ENCODE assay signal across 31 cellular contexts in genomic region chr15:92651877-92652575, GRCh38. TPM values are rescaled to one million over a fixed set of nuclear protein-coding genes. Genes with fewer than 3 reads are reported as not detected.
DNase-seq lines count a peak whose midpoint lies in the region; ATAC-seq and TF ChIP-seq lines count a peak whose summit lies in the region.
"Had no signal": no experiment of that assay in that cellular context is flagged by ENCODE, and none has a peak within 500 bp of the region (broad histone marks: within the 10 kb centered on the region; RNA-seq: fewer than 3 reads in every experiment).

No MANE protein-coding gene starts in this region.

- H3K14ac ChIP-seq in trophoblast cell (ENCODE audit: low read length) = no peak overlapping the region

- H3K4me2 ChIP-seq in trophoblast cell (ENCODE audit: low read length) = no peak overlapping the region
- H3K4me2 ChIP-seq: A549, SK-N-SH had no signal

- CTCF ChIA-PET in CD4-positive, alpha-beta T cell (lab: Charles Lee) = interaction anchor here (1.2 kb wide), 1 partner anchor 11 kb away, joined by 4 read pairs; no protein-coding TSS in a partner anchor
- CTCF ChIA-PET in activated CD4-positive, alpha-beta T cell treated with anti-CD3 and anti-CD28 coated beads, Interleukin-2, amount 10 ng/mL, durations not matched to agents 7 days and 5 days (lab: Charles Lee) = no interaction called here

- no peak for TF ChIP-seq CTCF in CD4-positive, alpha-beta T cell (IDR thresholded peaks at IDR 0.05)
- TF ChIP-seq CTCF in gastroesophageal sphincter (IDR thresholded peaks at IDR 0.05) = no peak

- DNase-seq in CD4-positive, alpha-beta T cell = no peak
- DNase-seq in T-helper 17 cell = no peak
- DNase-seq in trophoblast cell = peak; percentile 34 to 87
- DNase-seq in NCI-H2107 (lab: John Stamatoyannopoulos, UW) = no peak
- DNase-seq in stimulated activated naive CD8-positive, alpha-beta T cell treated with anti-CD3 and anti-CD28 coated beads, Interleukin-15, Interleukin-2, amounts not matched to agents 100 U/mL and 50 U/mL, for 24 hours = no peak
- DNase-seq in activated CD4-positive, alpha-beta T cell treated with anti-CD3 and anti-CD28 coated beads, Interleukin-2, amount 10 ng/mL, durations not matched to agents 7 days and 5 days = no peak
- no peak for DNase-seq in NCI-H1417 (lab: John Stamatoyannopoulos, UW)
- DNase-seq: activated CD4-positive, alpha-beta T cell treated with anti-CD3 and anti-CD28 coated beads, Interleukin-2, amount 50 U/mL, for 4 hours; activated CD8-positive, alpha-beta memory T cell treated with anti-CD3 and anti-CD28 coated beads, Interleukin-2, amount 50 U/mL, for 48 hours; cerebellar nuclear complex; DMS79 treated with DMSO at 0.1 percent for 48 hours; foreskin melanocyte; H7; hypothalamus; Kasumi-1; left lung; midbrain; NCI-H187 treated with DMSO at 0.1 percent for 48 hours; NCI-H69; SK-N-SH; stimulated activated naive CD8-positive, alpha-beta T cell treated with anti-CD3 and anti-CD28 coated beads, Interleukin-15, amount 100 ng/mL, for 72 hours had no signal

- no peak overlapping the region for H3K4me3 ChIP-seq in gastroesophageal sphincter
- no peak overlapping the region for H3K4me3 ChIP-seq in trophoblast cell (ENCODE audit: low read depth, low read length)
- H3K4me3 ChIP-seq: A549, ascending aorta, left lung, tibial nerve had no signal

- H4K12ac ChIP-seq in trophoblast cell (ENCODE audit: low read depth, low read length) = no peak overlapping the region

- no peak for ATAC-seq in CD4-positive, alpha-beta T cell (ENCODE audit: poor library complexity)
- no peak for ATAC-seq in T-helper 17 cell
- no peak for ATAC-seq in gastroesophageal sphincter
- no peak for ATAC-seq in stimulated activated naive CD8-positive, alpha-beta T cell treated with anti-CD3 and anti-CD28 coated beads, Interleukin-15, Interleukin-2, amounts not matched to agents 100 U/mL and 50 U/mL, for 24 hours
- ATAC-seq: A549; activated naive CD4-positive, alpha-beta T cell treated with anti-CD3 and anti-CD28 coated beads, Interleukin-2, amount 50 U/mL, for 72 hours; esophagus mucosa; HepG2; left lung; natural killer cell treated with Interleukin-12 subunit alpha and Interleukin-12 subunit beta and Interleukin-15 and Interleukin-18, amount 100 ng/mL, for 72 hours; stimulated activated naive CD8-positive, alpha-beta T cell treated with anti-CD3 and anti-CD28 coated beads, Interleukin-15, amount 100 ng/mL, for 72 hours had no signal

- 71 to 83% methylated on average over 7 to 10 of the region's 10 CpGs for WGBS in gastroesophageal sphincter (ENCODE audit: low coverage in 1 of 2), 2 donors
- WGBS in trophoblast cell (ENCODE audit: extremely low coverage, insufficient coverage, insufficient read length) = no CpG with 5 or more reads among the region's 10 CpGs

- peaks cover 4% of the 10 kb centered on the region for H3K79me1 ChIP-seq in trophoblast cell (ENCODE audit: low read length)

- peak overlapping the region; percentile 28 for H3K4me3 Mint-ChIP-seq in CD4-positive, alpha-beta T cell
- peak overlapping the region; percentile 26 for H3K4me3 Mint-ChIP-seq in T-helper 17 cell
- no peak overlapping the region for H3K4me3 Mint-ChIP-seq in activated CD4-positive, alpha-beta T cell treated with anti-CD3 and anti-CD28 coated beads, Interleukin-2, amount 10 ng/mL, durations not matched to agents 7 days and 5 days
- H3K4me3 Mint-ChIP-seq: natural killer cell treated with Interleukin-12 subunit alpha and Interleukin-12 subunit beta and Interleukin-15 and Interleukin-18, amount 100 ng/mL, for 72 hours; stimulated activated naive CD8-positive, alpha-beta T cell treated with anti-CD3 and anti-CD28 coated beads, Interleukin-15, amount 100 ng/mL, for 72 hours had no signal

- no peak overlapping the region for H3K4ac ChIP-seq in trophoblast cell (ENCODE audit: low read depth, low read length)

- H3K18ac ChIP-seq in trophoblast cell (ENCODE audit: low read length) = no peak overlapping the region

- TF ChIP-seq EP300 in gastroesophageal sphincter (IDR thresholded peaks at IDR 0.05) = no peak

- H3K9ac ChIP-seq in trophoblast cell (ENCODE audit: low read length) = no peak overlapping the region
- H3K9ac ChIP-seq: SK-N-SH had no signal

- H3K27me3 Mint-ChIP-seq in CD4-positive, alpha-beta T cell = peaks cover 41% of the 10 kb centered on the region
- peaks cover 55% of the 10 kb centered on the region for H3K27me3 Mint-ChIP-seq in T-helper 17 cell
- H3K27me3 Mint-ChIP-seq in activated CD4-positive, alpha-beta T cell treated with anti-CD3 and anti-CD28 coated beads, Interleukin-2, amount 10 ng/mL, durations not matched to agents 7 days and 5 days = peaks cover 38% of the 10 kb centered on the region

- no peak overlapping the region for H3K27ac ChIP-seq in CD4-positive, alpha-beta T cell (ENCODE audit: low read depth, low read length)
- H3K27ac ChIP-seq in gastroesophageal sphincter (peak overlapping the region in 3 of 4 donors; percentile 48 to 88 (median 74)), trophoblast cell (ENCODE audit: low read depth, low read length) (no peak overlapping the region)
- H3K27ac ChIP-seq: A549, ascending aorta, HL-60, tibial nerve had no signal

- H3K4me1 ChIP-seq in gastroesophageal sphincter (peaks cover 0 to 70% (median 23%) of the 10 kb centered on the region in 3 donors), trophoblast cell (ENCODE audit: control insufficient read depth in 1 of 2, insufficient read depth in 2 of 2, low read length in 2 of 2) (peaks cover 9 to 16% of the 10 kb centered on the region in 2 experiments)
- H3K4me1 ChIP-seq: A549 had no signal

- POLR2A ChIA-PET in CD4-positive, alpha-beta T cell (lab: Charles Lee) = no interaction called here
- POLR2A ChIA-PET in activated CD4-positive, alpha-beta T cell treated with anti-CD3 and anti-CD28 coated beads, Interleukin-2, amount 10 ng/mL, durations not matched to agents 7 days and 5 days (lab: Charles Lee) = no interaction called here

- H2BK120ac ChIP-seq in trophoblast cell (ENCODE audit: insufficient read depth, low read length, poor library complexity) = no peak overlapping the region

- H3K36me3 ChIP-seq in gastroesophageal sphincter = no peaks in the 10 kb centered on the region
- no peaks in the 10 kb centered on the region for H3K36me3 ChIP-seq in trophoblast cell (ENCODE audit: control insufficient read depth in 1 of 2, insufficient read depth in 2 of 2, low read length in 2 of 2)
- H3K36me3 ChIP-seq: ascending aorta, left lung had no signal

- no peaks in the 10 kb centered on the region for H3K9me3 ChIP-seq in CD4-positive, alpha-beta T cell (ENCODE audit: control insufficient read depth, low read length)
- H3K9me3 ChIP-seq in T-helper 17 cell (ENCODE audit: control insufficient read depth, low read length, poor library complexity, severe bottlenecking) (no peaks in the 10 kb centered on the region), gastroesophageal sphincter (no peaks in the 10 kb centered on the region), trophoblast cell (ENCODE audit: insufficient read depth, low read depth, low read length) (peaks cover 2% of the 10 kb centered on the region)
- H3K9me3 ChIP-seq: A549, ascending aorta, left lung, SK-N-SH, tibial nerve had no signal

- peaks cover 11% of the 10 kb centered on the region for H3K4me1 Mint-ChIP-seq in CD4-positive, alpha-beta T cell (ENCODE audit: low read depth)
- H3K4me1 Mint-ChIP-seq in T-helper 17 cell = peaks cover 11% of the 10 kb centered on the region
- peaks cover 5% of the 10 kb centered on the region for H3K4me1 Mint-ChIP-seq in activated CD4-positive, alpha-beta T cell treated with anti-CD3 and anti-CD28 coated beads, Interleukin-2, amount 10 ng/mL, durations not matched to agents 7 days and 5 days

- H3K9me3 Mint-ChIP-seq in CD4-positive, alpha-beta T cell = no peaks in the 10 kb centered on the region
- peaks cover 3% of the 10 kb centered on the region for H3K9me3 Mint-ChIP-seq in activated CD4-positive, alpha-beta T cell treated with anti-CD3 and anti-CD28 coated beads, Interleukin-2, amount 10 ng/mL, durations not matched to agents 7 days and 5 days
- H3K9me3 Mint-ChIP-seq: activated T-helper 2 cell treated with anti-CD3 and anti-CD28 coated beads, Interferon-gamma antibody, Interleukin-2, Interleukin-4, amounts not matched to agents 10 μg/mL and 5 μg/mL and 100 μg/mL, durations not matched to agents 14 hours and 24 hours and 36 hours; natural killer cell treated with Interleukin-12 subunit alpha and Interleukin-12 subunit beta and Interleukin-15 and Interleukin-18, amount 100 ng/mL, for 72 hours; stimulated activated naive CD8-positive, alpha-beta T cell treated with anti-CD3 and anti-CD28 coated beads, Interleukin-15, amount 100 ng/mL, for 72 hours had no signal

- peaks cover 17% of the 10 kb centered on the region for H3K27me3 ChIP-seq in CD4-positive, alpha-beta T cell (ENCODE audit: control insufficient read depth, insufficient read depth, low read length)
- H3K27me3 ChIP-seq in gastroesophageal sphincter = no peaks in the 10 kb centered on the region
- no peaks in the 10 kb centered on the region for H3K27me3 ChIP-seq in trophoblast cell (ENCODE audit: insufficient read depth, low read length)
- H3K27me3 ChIP-seq: ascending aorta had no signal

- H2AFZ ChIP-seq in trophoblast cell (ENCODE audit: insufficient read depth, low read length, poor library complexity) = no peak overlapping the region

- no peak overlapping the region for H4K8ac ChIP-seq in trophoblast cell (ENCODE audit: low read depth, low read length)

- no peaks in the 10 kb centered on the region for H3K36me3 Mint-ChIP-seq in CD4-positive, alpha-beta T cell (ENCODE audit: low read depth)
- peaks cover 6% of the 10 kb centered on the region for H3K36me3 Mint-ChIP-seq in T-helper 17 cell (ENCODE audit: low read depth)
- no peaks in the 10 kb centered on the region for H3K36me3 Mint-ChIP-seq in activated CD4-positive, alpha-beta T cell treated with anti-CD3 and anti-CD28 coated beads, Interleukin-2, amount 10 ng/mL, durations not matched to agents 7 days and 5 days (ENCODE audit: low read depth)
- H3K36me3 Mint-ChIP-seq: natural killer cell treated with Interleukin-12 subunit alpha and Interleukin-12 subunit beta and Interleukin-15 and Interleukin-18, amount 100 ng/mL, for 72 hours had no signal

- intact Hi-C loops in CD4-positive, alpha-beta T cell (cut with DNase I, micrococcal nuclease) = no loop called here

- H4K91ac ChIP-seq in trophoblast cell (ENCODE audit: low read depth, low read length) = no peak overlapping the region

- TF ChIP-seq POLR2A in gastroesophageal sphincter (IDR thresholded peaks at IDR 0.05) = no peak

- no peaks in the 10 kb centered on the region for H3K79me2 ChIP-seq in trophoblast cell (ENCODE audit: control insufficient read depth, insufficient read depth, low read length, poor library complexity)

- no peak overlapping the region for H3K23ac ChIP-seq in trophoblast cell (ENCODE audit: low read length)

- H3K27ac Mint-ChIP-seq in CD4-positive, alpha-beta T cell = no peak overlapping the region
- no peak overlapping the region for H3K27ac Mint-ChIP-seq in T-helper 17 cell
- H3K27ac Mint-ChIP-seq in activated CD4-positive, alpha-beta T cell treated with anti-CD3 and anti-CD28 coated beads, Interleukin-2, amount 10 ng/mL, durations not matched to agents 7 days and 5 days = no peak overlapping the region
- H3K27ac Mint-ChIP-seq: activated T-helper 2 cell treated with anti-CD3 and anti-CD28 coated beads, Interferon-gamma antibody, Interleukin-2, Interleukin-4, amounts not matched to agents 10 μg/mL and 5 μg/mL and 100 μg/mL, durations not matched to agents 14 hours and 24 hours and 36 hours; natural killer cell treated with Interleukin-12 subunit alpha and Interleukin-12 subunit beta and Interleukin-15 and Interleukin-18, amount 100 ng/mL, for 72 hours had no signal

- no peak overlapping the region for H2AK5ac ChIP-seq in trophoblast cell (ENCODE audit: low read length)

- H2BK12ac ChIP-seq in trophoblast cell (ENCODE audit: low read length) = no peak overlapping the region

- no peak overlapping the region for H2BK5ac ChIP-seq in trophoblast cell (ENCODE audit: low read depth, low read length, poor library complexity)

RNA-seq across cellular contexts. Expression of gene FAM174B, which starts 3.5 kb away (rescaled TPM):
- total RNA-seq in CD4-positive, alpha-beta T cell = 1 to 10 TPM; 3.4 to 3.6 TPM
- total RNA-seq in T-helper 17 cell (1 to 10 TPM; 3.5 to 4.3 TPM), gastroesophageal sphincter (10 to 100 TPM in 3 of 4 donors, 1 to 10 TPM in 1; 9.2 to 15.5 (median 13.3) TPM)
- 4.7 and 5.0 TPM in 2 replicates for polyA plus RNA-seq in trophoblast cell (2013)
- 1 to 10 TPM; 4.8 to 6.0 TPM for total RNA-seq in activated CD4-positive, alpha-beta T cell treated with anti-CD3 and anti-CD28 coated beads, Interleukin-2, amount 10 ng/mL, durations not matched to agents 7 days and 5 days

Comparison
In these comparisons a context has a peak if more than half of its experiments do, and no peak if none do; other contexts are left out.
1. DNase-seq: peak in trophoblast cell (2 of 2); none in CD4-positive, alpha-beta T cell (0 of 10), T-helper 17 cell (0 of 3), NCI-H2107 (single experiment), stimulated activated naive CD8-positive, alpha-beta T cell treated with anti-CD3 and anti-CD28 coated beads, Interleukin-15, Interleukin-2, amounts not matched to agents 100 U/mL and 50 U/mL, for 24 hours (single experiment), activated CD4-positive, alpha-beta T cell treated with anti-CD3 and anti-CD28 coated beads, Interleukin-2, amount 10 ng/mL, durations not matched to agents 7 days and 5 days (single experiment) and NCI-H1417 (0 of 3).
2. H3K27ac ChIP-seq: peak in gastroesophageal sphincter (3 of 4); none in CD4-positive, alpha-beta T cell (single experiment) and trophoblast cell (single experiment).